In the genomic region with DNA sequence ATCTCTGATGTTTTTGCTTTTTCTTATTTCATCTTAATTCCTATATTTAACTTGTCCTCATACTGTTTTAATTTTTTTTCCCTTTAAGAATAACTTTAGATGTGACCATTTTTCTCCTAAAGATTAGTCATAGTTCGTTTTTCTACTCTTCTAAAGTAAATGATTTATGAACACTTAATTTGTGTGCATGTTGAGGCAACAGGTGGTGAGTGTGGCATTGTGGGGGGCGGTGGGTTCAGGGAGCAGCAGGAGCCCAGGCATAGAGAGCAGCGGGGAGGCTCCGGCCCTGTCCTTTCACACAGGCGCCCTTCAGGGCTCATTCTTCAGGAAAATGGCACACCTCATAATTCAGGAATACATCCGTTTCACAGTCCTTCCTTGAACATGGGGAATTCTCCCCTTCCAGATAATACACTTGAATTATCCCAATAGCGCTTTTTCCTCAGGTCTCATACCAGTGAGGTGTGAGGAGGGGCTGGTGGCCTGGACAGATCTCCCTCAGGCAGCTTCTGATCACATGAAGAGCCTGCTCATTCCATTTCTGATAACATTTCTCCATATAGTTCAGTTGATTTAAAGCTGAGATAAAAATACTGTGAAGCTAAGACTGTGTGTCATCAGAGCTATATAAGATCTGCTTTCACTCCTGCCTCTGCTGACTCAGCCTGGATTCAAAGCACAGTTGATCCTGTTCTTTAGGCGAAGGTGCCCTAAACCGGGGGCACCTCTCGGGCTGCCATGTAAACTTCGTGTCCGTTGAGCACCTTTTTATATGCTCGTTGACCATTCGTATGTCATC, we compare ENCODE assay signal across 15 cellular contexts. TPM values are rescaled to one million over a fixed set of nuclear protein-coding genes. Genes with fewer than 3 reads are reported as not detected.
DNase-seq lines count a peak whose midpoint lies in the region; ATAC-seq and TF ChIP-seq lines count a peak whose summit lies in the region.
"Had no signal": no experiment of that assay in that cellular context is flagged by ENCODE, and none has a peak within 500 bp of the region (broad histone marks: within the 10 kb centered on the region; RNA-seq: fewer than 3 reads in every experiment).

No MANE protein-coding gene starts in this region.

- H3K9me3 ChIP-seq in psoas muscle = no peaks in the 10 kb centered on the region
- H3K9me3 ChIP-seq: esophagus squamous epithelium, prostate gland had no signal

- ATAC-seq in SK-N-SH treated with all-trans-retinoic acid at 6 μM for 48 hours (peak; percentile 90), psoas muscle (peak; percentile 87 to 93 (median 92)), HG02610 (IDR thresholded peaks at IDR 0.05; ENCODE audit: unreplicated experiment) (no peak)
- ATAC-seq in activated CD8-positive, alpha-beta T cell treated with anti-CD3 and anti-CD28 coated beads, Interleukin-2, amount 10 ng/mL, durations not matched to agents 7 days and 5 days = no peak
- ATAC-seq: left colon had no signal

- DNase-seq in HCEC 1CT (peak; percentile 15), erythroblast (lab: John Stamatoyannopoulos, UW) (peak; percentile 41 to 64), psoas muscle (no peak), NCI-H2107 treated with DMSO at 0.1 percent for 48 hours (lab: John Stamatoyannopoulos, UW; ENCODE audit: unreplicated experiment) (no peak)
- no peak for DNase-seq in activated CD8-positive, alpha-beta T cell treated with anti-CD3 and anti-CD28 coated beads, Interleukin-2, amount 10 ng/mL, durations not matched to agents 7 days and 5 days
- DNase-seq: dermis blood vessel endothelial cell, esophagus squamous epithelium, hypothalamus, left colon, NCI-H1930, NCI-H524 had no signal

- peak overlapping the region; percentile 45 for H3K4me3 ChIP-seq in psoas muscle
- H3K4me3 ChIP-seq: BLaER1 treated with 17β-estradiol and CSF1 and Interleukin-3, amounts not matched to agents 10 nM and 100 nM; esophagus squamous epithelium; prostate gland had no signal

- H3K27me3 Mint-ChIP-seq in activated CD8-positive, alpha-beta T cell treated with anti-CD3 and anti-CD28 coated beads, Interleukin-2, amount 10 ng/mL, durations not matched to agents 7 days and 5 days (ENCODE audit: low read depth) = no peaks in the 10 kb centered on the region

- H3K27me3 ChIP-seq in psoas muscle (ENCODE audit: insufficient read depth in 3 of 3, low read length in 2 of 3) = no peaks in the 10 kb centered on the region
- H3K27me3 ChIP-seq: BLaER1 treated with 17β-estradiol and CSF1 and Interleukin-3, amounts not matched to agents 10 nM and 100 nM; esophagus squamous epithelium had no signal

- H3K27ac ChIP-seq in psoas muscle = peak overlapping the region; percentile 81
- H3K27ac ChIP-seq: BLaER1 treated with 17β-estradiol and CSF1 and Interleukin-3, amounts not matched to agents 10 nM and 100 nM; esophagus squamous epithelium; prostate gland had no signal

- peaks cover 2% of the 10 kb centered on the region for H3K4me1 Mint-ChIP-seq in activated CD8-positive, alpha-beta T cell treated with anti-CD3 and anti-CD28 coated beads, Interleukin-2, amount 10 ng/mL, durations not matched to agents 7 days and 5 days (ENCODE audit: low read depth)

- H3K4me3 Mint-ChIP-seq in activated CD8-positive, alpha-beta T cell treated with anti-CD3 and anti-CD28 coated beads, Interleukin-2, amount 10 ng/mL, durations not matched to agents 7 days and 5 days = no peak overlapping the region

- H3K36me3 Mint-ChIP-seq in activated CD8-positive, alpha-beta T cell treated with anti-CD3 and anti-CD28 coated beads, Interleukin-2, amount 10 ng/mL, durations not matched to agents 7 days and 5 days (ENCODE audit: low read depth) = peaks cover 62% of the 10 kb centered on the region

- no peak for TF ChIP-seq CTCF in psoas muscle (IDR thresholded peaks at IDR 0.05)

- H3K4me1 ChIP-seq in psoas muscle = peaks cover 47% of the 10 kb centered on the region
- H3K4me1 ChIP-seq: prostate gland had no signal

- WGBS in psoas muscle, 3 donors = 56 to 63% (median 57%) methylated on average over 14 of the region's 14 CpGs

- intact Hi-C loops in psoas muscle (cut with DNase I) = loop anchor here in 1 of 2 donors (5.0 kb wide), 1 partner anchor 37 kb away; no protein-coding TSS in a partner anchor

- TF ChIP-seq POLR2A in erythroblast (IDR thresholded peaks at IDR 0.05; ENCODE audit: low read length) = no peak

- POLR2A ChIA-PET in activated CD8-positive, alpha-beta T cell treated with anti-CD3 and anti-CD28 coated beads, Interleukin-2, amount 10 ng/mL, durations not matched to agents 7 days and 5 days (lab: Charles Lee) = no interaction called here

- H3K36me3 ChIP-seq in psoas muscle (ENCODE audit: insufficient read depth in 1 of 2, low read depth in 1 of 2) = peaks cover 0 to 20% of the 10 kb centered on the region in 2 donors
- H3K36me3 ChIP-seq: prostate gland had no signal

- peaks cover 7% of the 10 kb centered on the region for H3K9me3 Mint-ChIP-seq in activated CD8-positive, alpha-beta T cell treated with anti-CD3 and anti-CD28 coated beads, Interleukin-2, amount 10 ng/mL, durations not matched to agents 7 days and 5 days (ENCODE audit: insufficient read depth)

- CTCF ChIA-PET in activated CD8-positive, alpha-beta T cell treated with anti-CD3 and anti-CD28 coated beads, Interleukin-2, amount 10 ng/mL, durations not matched to agents 7 days and 5 days (lab: Charles Lee) = no interaction called here

- no peak overlapping the region for H3K27ac Mint-ChIP-seq in activated CD8-positive, alpha-beta T cell treated with anti-CD3 and anti-CD28 coated beads, Interleukin-2, amount 10 ng/mL, durations not matched to agents 7 days and 5 days

TF ChIP-seq in SK-N-SH treated with all-trans-retinoic acid at 6 μM for 48 hours, 23 proteins besides CTCF, POLR2A, EP300 and RAD21:
- TF ChIP-seq TOX (CRISPR knock-in tag; IDR thresholded peaks at IDR 0.05; ENCODE audit: borderline replicate concordance) = no peak
- no peak for TF ChIP-seq TSHZ2 (CRISPR knock-in tag; IDR thresholded peaks at IDR 0.05)
- no peak for TF ChIP-seq ZNF565 (CRISPR knock-in tag; conservative IDR thresholded peaks at IDR 0.05; ENCODE audit: low read depth)
- TF ChIP-seq ZFP3 (CRISPR knock-in tag; IDR thresholded peaks at IDR 0.05) = no peak
- TF ChIP-seq BACH2 (CRISPR knock-in tag; IDR thresholded peaks at IDR 0.05; ENCODE audit: borderline replicate concordance) = no peak
- no peak for TF ChIP-seq ZFP30 (CRISPR knock-in tag; IDR thresholded peaks at IDR 0.05)
- TF ChIP-seq RARB (CRISPR knock-in tag; IDR thresholded peaks at IDR 0.05) = no peak
- no peak for TF ChIP-seq GLIS3 (CRISPR knock-in tag; IDR thresholded peaks at IDR 0.05)
- TF ChIP-seq POU6F1 (CRISPR knock-in tag; IDR thresholded peaks at IDR 0.05; ENCODE audit: borderline replicate concordance, low read depth) = no peak

RNA-seq across cellular contexts. Expression of gene CUL1, which starts 40.2 kb away (rescaled TPM):
- 10 to 100 TPM; 65.1 to 97.1 (median 88.8) TPM for total RNA-seq in psoas muscle
- 100 to 1,000 TPM in 1 of 3 donors, 10 to 100 TPM in 2; 66.3 to 149 (median 76.8) TPM for polyA plus RNA-seq in psoas muscle
- total RNA-seq in activated CD8-positive, alpha-beta T cell treated with anti-CD3 and anti-CD28 coated beads, Interleukin-2, amount 10 ng/mL, durations not matched to agents 7 days and 5 days = 10 to 100 TPM; 55.8 to 57.6 TPM

Comparison
In these comparisons a context has a peak if more than half of its experiments do, and no peak if none do; other contexts are left out.
1. DNase-seq: peak in HCEC 1CT (single experiment) and erythroblast (2 of 2); none in psoas muscle (0 of 2), NCI-H2107 treated with DMSO at 0.1 percent for 48 hours (single experiment) and activated CD8-positive, alpha-beta T cell treated with anti-CD3 and anti-CD28 coated beads, Interleukin-2, amount 10 ng/mL, durations not matched to agents 7 days and 5 days (single experiment).
2. ATAC-seq: peak in SK-N-SH treated with all-trans-retinoic acid at 6 μM for 48 hours (single experiment) and psoas muscle (4 of 4); none in HG02610 (single experiment) and activated CD8-positive, alpha-beta T cell treated with anti-CD3 and anti-CD28 coated beads, Interleukin-2, amount 10 ng/mL, durations not matched to agents 7 days and 5 days (single experiment).